In genomic region chr16:15881794-15882379, GRCh38 we compare ENCODE assay signal across 19 cellular contexts. TPM values are rescaled to one million over a fixed set of nuclear protein-coding genes. Genes with fewer than 3 reads are reported as not detected.
DNase-seq lines count a peak whose midpoint lies in the region; ATAC-seq, FAIRE-seq and TF ChIP-seq lines count a peak whose summit lies in the region.
"Had no signal": no experiment of that assay in that cellular context is flagged by ENCODE, and none has a peak within 500 bp of the region (broad histone marks: within the 10 kb centered on the region; RNA-seq: fewer than 3 reads in every experiment).

No MANE protein-coding gene starts in this region.

- TF ChIP-seq CTCF in RWPE1 (conservative IDR thresholded peaks at IDR 0.05; ENCODE audit: low read depth) (no peak), nephron progenitor cell (IDR thresholded peaks at IDR 0.05) (no peak), gastrocnemius medialis (IDR thresholded peaks at IDR 0.05 in 4 of 5, conservative IDR thresholded peaks at IDR 0.05 in 1 of 5) (no peak)

- no peak for TF ChIP-seq POLR2A in gastrocnemius medialis (IDR thresholded peaks at IDR 0.05)

- no peak for FAIRE-seq in HTR-8/SVneo (lab: Jason Lieb, UNC)
- FAIRE-seq: G401.6, GM12891 had no signal

- peaks cover 78% of the 10 kb centered on the region for H3K36me3 Mint-ChIP-seq in activated T-cell treated with anti-CD3 and anti-CD28 coated beads, Interleukin-2, amount 50 U/mL, for 24 hours (ENCODE audit: low read depth)
- peaks cover 50% of the 10 kb centered on the region for H3K36me3 Mint-ChIP-seq in nephron progenitor cell (ENCODE audit: low read depth)
- peaks cover 43% of the 10 kb centered on the region for H3K36me3 Mint-ChIP-seq in stimulated activated memory B cell treated with anti-CD40 and anti-IgM and Interleukin-4, amounts not matched to agents 10 μg/mL and 1 μg/mL and 100 μg/mL, for 72 hours

- CTCF ChIA-PET in RWPE1 (lab: Yijun Ruan, JAX), result no interaction called here

- H3K4me3 Mint-ChIP-seq in activated T-cell treated with anti-CD3 and anti-CD28 coated beads, Interleukin-2, amount 50 U/mL, for 24 hours, result no peak overlapping the region
- H3K4me3 Mint-ChIP-seq in nephron progenitor cell, result no peak overlapping the region
- no peak overlapping the region for H3K4me3 Mint-ChIP-seq in stimulated activated memory B cell treated with anti-CD40 and anti-IgM and Interleukin-4, amounts not matched to agents 10 μg/mL and 1 μg/mL and 100 μg/mL, for 72 hours
- H3K4me3 Mint-ChIP-seq: B cell; CD4-positive, alpha-beta memory T cell; H9 had no signal

- H3K4me3 ChIP-seq in gastrocnemius medialis, result no peak overlapping the region

- POLR2A ChIA-PET in RWPE1 (lab: Yijun Ruan, JAX; ENCODE audit: low non-redundant PET), result no interaction called here

- in situ Hi-C loops in gastrocnemius medialis (cut with MboI; ENCODE audit: low sequenced_read_pairs in 4 of 4), result loop anchor here in 1 of 4 donors (25.0 kb wide), 1 partner anchor 130 kb away; no protein-coding TSS in a partner anchor

- no peak for ATAC-seq in gastrocnemius medialis
- ATAC-seq in stimulated activated memory B cell treated with anti-CD40 and anti-IgM and Interleukin-4, amounts not matched to agents 10 μg/mL and 1 μg/mL and 100 μg/mL, for 72 hours, result no peak

- H3K27me3 ChIP-seq in gastrocnemius medialis, result no peaks in the 10 kb centered on the region

- DNase-seq in activated T-cell treated with anti-CD3 and anti-CD28 coated beads, Interleukin-2, amount 50 U/mL, for 24 hours, result no peak
- DNase-seq in activated T-cell treated with anti-CD3 and anti-CD28 coated beads for 4 hours, result no peak
- DNase-seq in RWPE1 (ENCODE audit: low spot score), result no peak
- DNase-seq in nephron progenitor cell, result no peak
- DNase-seq in gastrocnemius medialis, result no peak
- DNase-seq in HTR-8/SVneo (ENCODE audit: insufficient read length, low spot score), result no peak
- DNase-seq in SIG-M5 treated with dmso at 0.1 percent for 504 hours (lab: John Stamatoyannopoulos, UW; ENCODE audit: unreplicated experiment), result no peak
- DNase-seq: ACHN; C1 segment of cervical spinal cord; CD4-positive, alpha-beta memory T cell; DMS79 treated with DMSO at 0.1 percent for 48 hours; EL; GOT3; H9 had no signal

- H3K36me3 ChIP-seq in gastrocnemius medialis, result peaks cover 0 to 15% of the 10 kb centered on the region in 2 donors

- H3K27ac Mint-ChIP-seq in activated T-cell treated with anti-CD3 and anti-CD28 coated beads, Interleukin-2, amount 50 U/mL, for 24 hours, result peak overlapping the region; percentile 44
- H3K27ac Mint-ChIP-seq in nephron progenitor cell, result peak overlapping the region; percentile 11
- H3K27ac Mint-ChIP-seq in stimulated activated memory B cell treated with anti-CD40 and anti-IgM and Interleukin-4, amounts not matched to agents 10 μg/mL and 1 μg/mL and 100 μg/mL, for 72 hours, result no peak overlapping the region
- H3K27ac Mint-ChIP-seq: B cell, H9 had no signal

- H3K9me3 Mint-ChIP-seq in activated T-cell treated with anti-CD3 and anti-CD28 coated beads, Interleukin-2, amount 50 U/mL, for 24 hours, result no peaks in the 10 kb centered on the region
- H3K9me3 Mint-ChIP-seq in nephron progenitor cell, result no peaks in the 10 kb centered on the region
- no peaks in the 10 kb centered on the region for H3K9me3 Mint-ChIP-seq in stimulated activated memory B cell treated with anti-CD40 and anti-IgM and Interleukin-4, amounts not matched to agents 10 μg/mL and 1 μg/mL and 100 μg/mL, for 72 hours
- H3K9me3 Mint-ChIP-seq: CD4-positive, alpha-beta memory T cell; H9 had no signal

- intact Hi-C loops in gastrocnemius medialis (cut with DNase I; ENCODE audit: low total_unique reads), result no loop called here

- H3K4me1 Mint-ChIP-seq in activated T-cell treated with anti-CD3 and anti-CD28 coated beads, Interleukin-2, amount 50 U/mL, for 24 hours (ENCODE audit: low read depth), result peaks cover 36% of the 10 kb centered on the region
- peaks cover 18% of the 10 kb centered on the region for H3K4me1 Mint-ChIP-seq in nephron progenitor cell
- H3K4me1 Mint-ChIP-seq in stimulated activated memory B cell treated with anti-CD40 and anti-IgM and Interleukin-4, amounts not matched to agents 10 μg/mL and 1 μg/mL and 100 μg/mL, for 72 hours, result peaks cover 17% of the 10 kb centered on the region

- H3K9me3 ChIP-seq in gastrocnemius medialis, result no peaks in the 10 kb centered on the region

- H3K27ac ChIP-seq in RWPE1 (peak overlapping the region; percentile 57), gastrocnemius medialis (peak overlapping the region in 3 of 4 donors; percentile 54 to 66 (median 61))
- H3K27ac ChIP-seq: 22Rv1 had no signal

- no peaks in the 10 kb centered on the region for H3K27me3 Mint-ChIP-seq in activated T-cell treated with anti-CD3 and anti-CD28 coated beads, Interleukin-2, amount 50 U/mL, for 24 hours
- H3K27me3 Mint-ChIP-seq in nephron progenitor cell (ENCODE audit: low read depth, poor library complexity), result no peaks in the 10 kb centered on the region
- no peaks in the 10 kb centered on the region for H3K27me3 Mint-ChIP-seq in stimulated activated memory B cell treated with anti-CD40 and anti-IgM and Interleukin-4, amounts not matched to agents 10 μg/mL and 1 μg/mL and 100 μg/mL, for 72 hours
- H3K27me3 Mint-ChIP-seq: B cell; CD4-positive, alpha-beta memory T cell had no signal

- H3K4me1 ChIP-seq in gastrocnemius medialis, result peaks cover 20 to 36% of the 10 kb centered on the region in 2 donors

RNA-seq across cellular contexts. Expression of gene CEP20, which starts 6.5 kb away (rescaled TPM):
- total RNA-seq in gastrocnemius medialis, result 10 to 100 TPM; 42.2 to 87.8 (median 76.1) TPM

RNA-seq across cellular contexts. Expression of gene MYH11, which starts 25.1 kb away (rescaled TPM):
- 10 to 100 TPM in 3 of 4 donors, 1 to 10 TPM in 1; 5.6 to 57.7 (median 20.4) TPM for total RNA-seq in gastrocnemius medialis
